In genomic region chr3:71805691-71806090, GRCh38 we compare ENCODE assay signal across 20 cellular contexts. TPM values are rescaled to one million over a fixed set of nuclear protein-coding genes. Genes with fewer than 3 reads are reported as not detected.
A peak's percentile ranks its signal among the peaks of the same experiment; 100 is the strongest.
DNase-seq lines count a peak whose midpoint lies in the region; TF ChIP-seq lines count a peak whose summit lies in the region.
"Had no signal": no experiment of that assay in that cellular context is flagged by ENCODE, and none has a peak within 500 bp of the region (broad histone marks: within the 10 kb centered on the region; RNA-seq: fewer than 3 reads in every experiment).

No MANE protein-coding gene starts in this region.

- H3K27ac Mint-ChIP-seq in dendritic cell treated with granulocyte-macrophage colony-stimulating factor and Interleukin-4, amounts not matched to agents 40 ng/mL and 50 ng/mL, for 4 days, result peak overlapping the region; percentile 67
- H3K27ac Mint-ChIP-seq in Calu3 (ENCODE audit: unreplicated experiment), result no peak overlapping the region
- H3K27ac Mint-ChIP-seq: B cell; CD4-positive, alpha-beta memory T cell had no signal

- H3K27me3 Mint-ChIP-seq in dendritic cell treated with granulocyte-macrophage colony-stimulating factor and Interleukin-4, amounts not matched to agents 40 ng/mL and 50 ng/mL, for 4 days, result no peaks in the 10 kb centered on the region
- H3K27me3 Mint-ChIP-seq in Calu3 (ENCODE audit: unreplicated experiment), result peaks cover 21% of the 10 kb centered on the region

- no peak overlapping the region for H3K9ac ChIP-seq in BLaER1 treated with 17β-estradiol and CSF1 and Interleukin-3, amounts not matched to agents 10 nM and 100 nM
- H3K9ac ChIP-seq: BLaER1, GM23248 had no signal

- no peak for DNase-seq in HL-60 (ENCODE audit: low read depth in 1 of 2, low spot score in 1 of 2)
- DNase-seq in spleen, result no peak
- no peak for DNase-seq in SIG-M5 treated with dmso at 0.1 percent for 504 hours (lab: John Stamatoyannopoulos, UW; ENCODE audit: unreplicated experiment)
- DNase-seq in adrenal gland, result no peak
- no peak for DNase-seq in Calu3
- no peak for DNase-seq in activated naive CD4-positive, alpha-beta T cell (lab: John Stamatoyannopoulos, UW)
- DNase-seq: CD4-positive, alpha-beta memory T cell; COR-L47; DMS153; EL; GM23248; H9 had no signal

- intact Hi-C loops in dendritic cell treated with granulocyte-macrophage colony-stimulating factor and Interleukin-4, amounts not matched to agents 40 ng/mL and 50 ng/mL, for 4 days (cut with micrococcal nuclease), result no loop called here
- intact Hi-C loops in spleen (cut with DNase I; ENCODE audit: low total_unique reads), result no loop called here
- intact Hi-C loops in adrenal gland (cut with DNase I), result no loop called here
- intact Hi-C loops in Calu3 (cut with micrococcal nuclease; ENCODE audit: unreplicated experiment), result no loop called here

- CTCF ChIA-PET in Calu3 (lab: Charles Lee), result no interaction called here

- H3K4me3 ChIP-seq in BLaER1 treated with 17β-estradiol and CSF1 and Interleukin-3, amounts not matched to agents 10 nM and 100 nM, result no peak overlapping the region
- H3K4me3 ChIP-seq in HL-60 (replicated peaks; ENCODE audit: insufficient read depth, low read length) (no peak overlapping the region), spleen (peak overlapping the region in 1 of 8 donors; percentile 43), adrenal gland (no peak overlapping the region)
- H3K4me3 ChIP-seq: BLaER1, GM12878, GM23248 had no signal

- peaks cover 20 to 40% (median 27%) of the 10 kb centered on the region in 10 experiments for H3K4me1 ChIP-seq in BLaER1 treated with 17β-estradiol and CSF1 and Interleukin-3, amounts not matched to agents 10 nM and 100 nM
- H3K4me1 ChIP-seq in spleen (peaks cover 0 to 7% (median 0%) of the 10 kb centered on the region in 6 donors), adrenal gland (replicated peaks in 1 of 2) (no peaks in the 10 kb centered on the region)

- peak overlapping the region in 8 of 11 experiments; percentile 11 to 77 (median 66); a peak in 12 of 22 replicates for H3K4me2 ChIP-seq in BLaER1 treated with 17β-estradiol and CSF1 and Interleukin-3, amounts not matched to agents 10 nM and 100 nM

- BruUV-seq in Calu3 (replicated peaks; lab: Mats Ljungman, UMichigan), result no TSS peak

- no peaks in the 10 kb centered on the region for H4K20me1 ChIP-seq in BLaER1 treated with 17β-estradiol and CSF1 and Interleukin-3, amounts not matched to agents 10 nM and 100 nM
- H4K20me1 ChIP-seq: BLaER1 had no signal

- peaks cover 14% of the 10 kb centered on the region for H3K4me1 Mint-ChIP-seq in dendritic cell treated with granulocyte-macrophage colony-stimulating factor and Interleukin-4, amounts not matched to agents 40 ng/mL and 50 ng/mL, for 4 days (ENCODE audit: low read depth)
- no peaks in the 10 kb centered on the region for H3K4me1 Mint-ChIP-seq in Calu3 (ENCODE audit: low read depth, unreplicated experiment)
- H3K4me1 Mint-ChIP-seq: B cell; CD4-positive, alpha-beta memory T cell had no signal

- H3K36me3 Mint-ChIP-seq in dendritic cell treated with granulocyte-macrophage colony-stimulating factor and Interleukin-4, amounts not matched to agents 40 ng/mL and 50 ng/mL, for 4 days (ENCODE audit: low read depth), result no peaks in the 10 kb centered on the region
- no peaks in the 10 kb centered on the region for H3K36me3 Mint-ChIP-seq in Calu3 (ENCODE audit: insufficient read depth, unreplicated experiment)
- H3K36me3 Mint-ChIP-seq: CD4-positive, alpha-beta memory T cell had no signal

- TF ChIP-seq POLR2A in spleen (IDR thresholded peaks at IDR 0.05) (no peak), adrenal gland (IDR thresholded peaks at IDR 0.05) (no peak)

- H3K9me3 ChIP-seq in BLaER1 treated with 17β-estradiol and CSF1 and Interleukin-3, amounts not matched to agents 10 nM and 100 nM (replicated peaks in 1 of 11), result no peaks in the 10 kb centered on the region
- no peaks in the 10 kb centered on the region for H3K9me3 ChIP-seq in spleen
- H3K9me3 ChIP-seq in adrenal gland (replicated peaks in 1 of 3), result no peaks in the 10 kb centered on the region
- H3K9me3 ChIP-seq: BLaER1 had no signal

- peak overlapping the region in 5 of 11 experiments; percentile 22 to 66 (median 64); a peak in 7 of 22 replicates for H3K27ac ChIP-seq in BLaER1 treated with 17β-estradiol and CSF1 and Interleukin-3, amounts not matched to agents 10 nM and 100 nM
- H3K27ac ChIP-seq in HL-60 (replicated peaks), result peak overlapping the region; percentile 65
- peak overlapping the region in 7 of 8 donors; percentile 49 to 87 (median 77) for H3K27ac ChIP-seq in spleen
- no peak overlapping the region for H3K27ac ChIP-seq in adrenal gland
- H3K27ac ChIP-seq: 22Rv1, BLaER1, GM23248 had no signal

- no peaks in the 10 kb centered on the region for H3K9me3 Mint-ChIP-seq in dendritic cell treated with granulocyte-macrophage colony-stimulating factor and Interleukin-4, amounts not matched to agents 40 ng/mL and 50 ng/mL, for 4 days
- no peaks in the 10 kb centered on the region for H3K9me3 Mint-ChIP-seq in Calu3 (ENCODE audit: low read depth, unreplicated experiment)
- H3K9me3 Mint-ChIP-seq: CD4-positive, alpha-beta memory T cell; H9 had no signal

- no peak for TF ChIP-seq CTCF in HL-60 (IDR thresholded peaks at IDR 0.05; ENCODE audit: insufficient read depth, low read length)
- TF ChIP-seq CTCF in spleen (IDR thresholded peaks at IDR 0.05 in 8 of 11, conservative IDR thresholded peaks at IDR 0.05 in 3 of 11), result no peak
- TF ChIP-seq CTCF in adrenal gland (IDR thresholded peaks at IDR 0.05), result no peak
- TF ChIP-seq CTCF in Calu3 (IDR thresholded peaks at IDR 0.05; ENCODE audit: unreplicated experiment), result no peak

- H3K27me3 ChIP-seq in BLaER1 treated with 17β-estradiol and CSF1 and Interleukin-3, amounts not matched to agents 10 nM and 100 nM, result no peaks in the 10 kb centered on the region
- H3K27me3 ChIP-seq in HL-60 (ENCODE audit: insufficient read depth, poor library complexity, severe bottlenecking) (no peaks in the 10 kb centered on the region), spleen (replicated peaks in 1 of 7) (peaks cover 0 to 30% (median 0%) of the 10 kb centered on the region in 7 donors), adrenal gland (no peaks in the 10 kb centered on the region)
- H3K27me3 ChIP-seq: BLaER1 had no signal

- 67 to 78% (median 74%) methylated on average over 2 of the region's 2 CpGs for WGBS in spleen, 5 donors
- 72 to 88% (median 82%) methylated on average over 2 of the region's 2 CpGs for WGBS in adrenal gland, 4 donors

- H3K4me3 Mint-ChIP-seq in dendritic cell treated with granulocyte-macrophage colony-stimulating factor and Interleukin-4, amounts not matched to agents 40 ng/mL and 50 ng/mL, for 4 days, result no peak overlapping the region
- H3K4me3 Mint-ChIP-seq in Calu3 (ENCODE audit: low read depth, unreplicated experiment), result no peak overlapping the region
- H3K4me3 Mint-ChIP-seq: B cell; CD4-positive, alpha-beta memory T cell; H9 had no signal

- H3K36me3 ChIP-seq in BLaER1 treated with 17β-estradiol and CSF1 and Interleukin-3, amounts not matched to agents 10 nM and 100 nM, result no peaks in the 10 kb centered on the region
- H3K36me3 ChIP-seq in spleen (no peaks in the 10 kb centered on the region), adrenal gland (replicated peaks in 1 of 2) (no peaks in the 10 kb centered on the region)
- H3K36me3 ChIP-seq: BLaER1 had no signal

RNA-seq across cellular contexts. Expression of gene PROK2, which starts 20.7 kb away (rescaled TPM):
- total RNA-seq in spleen (10 to 100 TPM; 17.6 to 78.5 (median 37.1) TPM), adrenal gland (under 1 TPM in 1 of 8 donors, not detected in 7; 0.29 TPM), Calu3 (2022) (not detected in 2 replicates)
- polyA plus RNA-seq in spleen (1 to 10 TPM; 1.7 to 9.1 (median 4.7) TPM), adrenal gland (under 1 TPM; 0.13 to 0.24 (median 0.18) TPM)
- total RNA-seq: B cell, GM12878, GM23248, H4 had no signal
- polyA plus RNA-seq: AG04450, GM12878, GM23248 had no signal

RNA-seq across cellular contexts. Expression of gene GPR27, which starts 52.0 kb away (rescaled TPM):
- 10 to 100 TPM in 3 of 7 donors, 1 to 10 TPM in 4; 4.6 to 15.3 (median 7.3) TPM for total RNA-seq in spleen
- polyA plus RNA-seq in spleen, result 1 to 10 TPM in 1 of 3 donors, under 1 TPM in 2; 0.37 to 1.6 (median 0.71) TPM
- 1 to 10 TPM in 5 of 8 donors, under 1 TPM in 2, not detected in 1; 0.48 to 3.7 (median 2.8) TPM for total RNA-seq in adrenal gland
- 1 to 10 TPM in 2 of 3 donors, under 1 TPM in 1; 0.98 to 3.9 (median 1.6) TPM for polyA plus RNA-seq in adrenal gland
- 0.71 and 1.0 TPM in 2 replicates for total RNA-seq in Calu3 (2022)
- total RNA-seq: B cell, GM12878, GM23248, H4 had no signal
- polyA plus RNA-seq: AG04450, GM12878, GM23248 had no signal

Comparison
In these comparisons a context has a peak if more than half of its experiments do, and no peak if none do; other contexts are left out.
1. H3K27ac ChIP-seq: peak in HL-60 (single experiment) and spleen (7 of 8); none in adrenal gland (0 of 5).
2. RNA of gene PROK2, which starts 20.7 kb away (total RNA-seq): 17.6 to 78.5 TPM in spleen; 0.29 TPM in adrenal gland and not detected in Calu3; every median in the first group is over 10 times any median in the second.